Comparison of ENCODE assay signal across 10 cellular contexts in the genomic region with DNA sequence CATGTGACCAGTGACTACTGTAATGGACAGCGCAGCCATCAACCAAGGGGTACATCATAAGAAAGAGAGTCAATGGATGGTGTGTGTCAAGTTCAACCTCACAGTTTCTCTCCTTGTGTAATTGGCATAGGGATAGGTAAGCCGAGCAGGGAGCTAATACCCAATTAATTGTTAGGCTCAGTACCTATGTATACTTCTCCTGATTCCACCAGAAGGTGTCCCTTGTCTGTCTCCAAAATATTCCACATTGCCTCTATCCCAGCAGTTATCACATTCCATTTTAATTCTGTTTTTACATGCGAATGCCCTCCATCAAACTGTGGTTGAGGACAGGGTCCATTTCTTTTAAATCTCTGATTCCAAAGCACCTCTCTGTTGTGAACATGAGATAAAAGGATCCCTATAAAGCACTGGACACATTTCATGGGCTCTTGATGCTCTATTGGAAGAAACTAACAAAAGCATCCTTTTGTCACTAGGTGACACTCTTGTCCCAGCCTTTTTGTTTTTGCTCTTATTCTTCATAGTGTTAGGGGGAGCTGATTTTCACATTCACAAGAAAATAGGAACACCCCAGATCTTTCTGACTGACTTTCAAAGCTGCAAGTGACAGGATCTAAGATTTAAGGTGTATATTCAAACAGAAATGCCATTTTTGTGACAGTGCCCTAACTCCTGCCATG. TPM values are rescaled to one million over a fixed set of nuclear protein-coding genes. Genes with fewer than 3 reads are reported as not detected.
DNase-seq lines count a peak whose midpoint lies in the region; ATAC-seq, FAIRE-seq and TF ChIP-seq lines count a peak whose summit lies in the region.
"Had no signal": no experiment of that assay in that cellular context is flagged by ENCODE, and none has a peak within 500 bp of the region (broad histone marks: within the 10 kb centered on the region; RNA-seq: fewer than 3 reads in every experiment).

No MANE protein-coding gene starts in this region.

- no peak overlapping the region for H3K4me3 ChIP-seq in HCT116 (replicated peaks in 1 of 2; ENCODE audit: low read depth in 1 of 2, low read length in 2 of 2)

- no peak overlapping the region for H3K9ac ChIP-seq in HCT116 (ENCODE audit: low read length)

- BruUV-seq in HCT116 (replicated peaks; lab: Mats Ljungman, UMichigan) = no TSS peak

- no peaks in the 10 kb centered on the region for H3K9me3 ChIP-seq in HCT116 (ENCODE audit: control insufficient read depth in 1 of 2, insufficient read depth in 1 of 2, low read depth in 1 of 2, low read length in 2 of 2)

- H3K4me1 ChIP-seq in HCT116 (ENCODE audit: control insufficient read depth in 1 of 2, insufficient read depth in 2 of 2, low read length in 2 of 2) = no peaks in the 10 kb centered on the region

- no peak overlapping the region for H3K4me2 ChIP-seq in HCT116 (ENCODE audit: low read length)

- H2AFZ ChIP-seq in HCT116 (ENCODE audit: low read depth, low read length, poor library complexity, severe bottlenecking) = no peak overlapping the region

- RAD21 ChIA-PET in HCT116 (lab: Charles Lee; ENCODE audit: low non-redundant PET in 1 of 2, low total read pairs in 2 of 2, uncharacterized antibody in 2 of 2, unreplicated experiment in 2 of 2) = interaction anchor here in 1 of 2 experiments (0.7 kb wide), 1 partner anchor 67 kb away, joined by 5 read pairs; no protein-coding TSS in a partner anchor

- no peaks in the 10 kb centered on the region for H3K27me3 ChIP-seq in HCT116 (ENCODE audit: insufficient read depth, low read length)

- ATAC-seq in HCT116 (peak; percentile 59), GM18907 (IDR thresholded peaks at IDR 0.05; ENCODE audit: unreplicated experiment) (no peak), GM18511 (IDR thresholded peaks at IDR 0.05; ENCODE audit: unreplicated experiment) (no peak)
- ATAC-seq: left colon had no signal

- H3K79me2 ChIP-seq in HCT116 (ENCODE audit: insufficient read depth, low read length) = no peaks in the 10 kb centered on the region

- H3K27ac ChIP-seq in HCT116 (ENCODE audit: low read depth, low read length) = no peak overlapping the region

- peak; percentile 64 for TF ChIP-seq RAD21 in HCT116 (IDR thresholded peaks at IDR 0.05; ENCODE audit: low read depth)

- CTCF ChIA-PET in HCT116 (lab: Charles Lee) = interaction anchor here (0.6 to 0.7 kb wide), 2 partner anchors 9 to 380 kb away, joined by 3 read pairs; no protein-coding TSS in a partner anchor

- POLR2A ChIA-PET in HCT116 (lab: Charles Lee) = no interaction called here

- H4K20me1 ChIP-seq in HCT116 (ENCODE audit: insufficient read depth) = no peaks in the 10 kb centered on the region

- peaks cover 4 to 10% of the 10 kb centered on the region in 2 experiments; a peak in 3 of 4 replicates for H3K36me3 ChIP-seq in HCT116 (ENCODE audit: control insufficient read depth in 1 of 2, insufficient read depth in 2 of 2, low read length in 2 of 2)

- FAIRE-seq in RCC 7860 (lab: Jason Lieb, UNC) = no peak

- peak; percentile 15 to 41 for DNase-seq in AML-193 (lab: John Stamatoyannopoulos, UW)
- DNase-seq in HCT116 (ENCODE audit: low read depth, low spot score) = no peak
- DNase-seq in RCC 7860 (ENCODE audit: low spot score) = peak; percentile 22
- peak; percentile 6 for DNase-seq in foreskin melanocyte
- DNase-seq in T1000 (lab: John Stamatoyannopoulos, UW) = no peak
- no peak for DNase-seq in MV-4-11 (lab: John Stamatoyannopoulos, UW)
- DNase-seq: GDM1, left colon had no signal

- no peak for TF ChIP-seq POLR2A in HCT116 (IDR thresholded peaks at IDR 0.05; ENCODE audit: borderline replicate concordance, extremely low read depth, insufficient read depth, insufficient read length)

- no peaks in the 10 kb centered on the region for H3K9me2 ChIP-seq in HCT116 (ENCODE audit: insufficient read depth)

- TF ChIP-seq CTCF in HCT116 (IDR thresholded peaks at IDR 0.05 in 2 of 3, conservative IDR thresholded peaks at IDR 0.05 in 1 of 3; ENCODE audit: borderline replicate concordance in 1 of 3, insufficient read depth in 1 of 3, low read depth in 2 of 3, low read length in 2 of 3) = peak; percentile 1 to 62 (median 47); a peak in 4 of 6 replicates

- intact Hi-C loops in HCT116 (cut with micrococcal nuclease) = loop anchor here (1.0 kb wide), 1 partner anchor 380 kb away; no protein-coding TSS in a partner anchor

TF ChIP-seq in HCT116, 20 proteins besides CTCF, POLR2A, EP300 and RAD21:
- no peak for TF ChIP-seq SRF (IDR thresholded peaks at IDR 0.05; ENCODE audit: low read depth)
- TF ChIP-seq, protein P1, sequence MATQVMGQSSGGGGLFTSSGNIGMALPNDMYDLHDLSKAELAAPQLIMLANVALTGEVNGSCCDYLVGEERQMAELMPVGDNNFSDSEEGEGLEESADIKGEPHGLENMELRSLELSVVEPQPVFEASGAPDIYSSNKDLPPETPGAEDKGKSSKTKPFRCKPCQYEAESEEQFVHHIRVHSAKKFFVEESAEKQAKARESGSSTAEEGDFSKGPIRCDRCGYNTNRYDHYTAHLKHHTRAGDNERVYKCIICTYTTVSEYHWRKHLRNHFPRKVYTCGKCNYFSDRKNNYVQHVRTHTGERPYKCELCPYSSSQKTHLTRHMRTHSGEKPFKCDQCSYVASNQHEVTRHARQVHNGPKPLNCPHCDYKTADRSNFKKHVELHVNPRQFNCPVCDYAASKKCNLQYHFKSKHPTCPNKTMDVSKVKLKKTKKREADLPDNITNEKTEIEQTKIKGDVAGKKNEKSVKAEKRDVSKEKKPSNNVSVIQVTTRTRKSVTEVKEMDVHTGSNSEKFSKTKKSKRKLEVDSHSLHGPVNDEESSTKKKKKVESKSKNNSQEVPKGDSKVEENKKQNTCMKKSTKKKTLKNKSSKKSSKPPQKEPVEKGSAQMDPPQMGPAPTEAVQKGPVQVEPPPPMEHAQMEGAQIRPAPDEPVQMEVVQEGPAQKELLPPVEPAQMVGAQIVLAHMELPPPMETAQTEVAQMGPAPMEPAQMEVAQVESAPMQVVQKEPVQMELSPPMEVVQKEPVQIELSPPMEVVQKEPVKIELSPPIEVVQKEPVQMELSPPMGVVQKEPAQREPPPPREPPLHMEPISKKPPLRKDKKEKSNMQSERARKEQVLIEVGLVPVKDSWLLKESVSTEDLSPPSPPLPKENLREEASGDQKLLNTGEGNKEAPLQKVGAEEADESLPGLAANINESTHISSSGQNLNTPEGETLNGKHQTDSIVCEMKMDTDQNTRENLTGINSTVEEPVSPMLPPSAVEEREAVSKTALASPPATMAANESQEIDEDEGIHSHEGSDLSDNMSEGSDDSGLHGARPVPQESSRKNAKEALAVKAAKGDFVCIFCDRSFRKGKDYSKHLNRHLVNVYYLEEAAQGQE (IDR thresholded peaks at IDR 0.05; ENCODE audit: low read depth) = no peak
- TF ChIP-seq CBX3 (IDR thresholded peaks at IDR 0.05; ENCODE audit: low read depth) = no peak
- no peak for TF ChIP-seq SP1 (IDR thresholded peaks at IDR 0.05; ENCODE audit: low read depth)
- no peak for TF ChIP-seq CEBPB (IDR thresholded peaks at IDR 0.05; ENCODE audit: low read depth)
- no peak for TF ChIP-seq EZH2 (IDR thresholded peaks at IDR 0.05)
- no peak for TF ChIP-seq EGR1 (IDR thresholded peaks at IDR 0.05; ENCODE audit: low read depth)
TF ChIP-seq in HCT116: peak in this region for 0.

RNA-seq across cellular contexts. Expression of a gene that starts 38.9 kb away (rescaled TPM):
- 71.0 TPM for total RNA-seq in HCT116 (2021; ENCODE audit: unreplicated experiment)
- 32.8 and 36.0 TPM in 2 replicates for polyA plus RNA-seq in HCT116 (2012)

RNA-seq across cellular contexts. Expression of a gene that starts 42.5 kb away (rescaled TPM):
- total RNA-seq in HCT116 (2021; ENCODE audit: unreplicated experiment) = 10.7 TPM
- polyA plus RNA-seq in HCT116 (2012) = 3.2 and 4.2 TPM in 2 replicates

RNA-seq across cellular contexts. Expression of a gene that starts 44.5 kb away (rescaled TPM):
- total RNA-seq in HCT116 (2021; ENCODE audit: unreplicated experiment) = 0.07 TPM
- polyA plus RNA-seq in HCT116 (2012) = not detected in 2 replicates
- total RNA-seq: left colon had no signal

Comparison
In these comparisons a context has a peak if more than half of its experiments do, and no peak if none do; other contexts are left out.
1. DNase-seq: peak in AML-193 (2 of 2), RCC 7860 (single experiment) and foreskin melanocyte (single experiment); none in HCT116 (single experiment), T1000 (single experiment) and MV-4-11 (single experiment).